14 cellular contexts compared by ENCODE assay signal in the genomic region with DNA sequence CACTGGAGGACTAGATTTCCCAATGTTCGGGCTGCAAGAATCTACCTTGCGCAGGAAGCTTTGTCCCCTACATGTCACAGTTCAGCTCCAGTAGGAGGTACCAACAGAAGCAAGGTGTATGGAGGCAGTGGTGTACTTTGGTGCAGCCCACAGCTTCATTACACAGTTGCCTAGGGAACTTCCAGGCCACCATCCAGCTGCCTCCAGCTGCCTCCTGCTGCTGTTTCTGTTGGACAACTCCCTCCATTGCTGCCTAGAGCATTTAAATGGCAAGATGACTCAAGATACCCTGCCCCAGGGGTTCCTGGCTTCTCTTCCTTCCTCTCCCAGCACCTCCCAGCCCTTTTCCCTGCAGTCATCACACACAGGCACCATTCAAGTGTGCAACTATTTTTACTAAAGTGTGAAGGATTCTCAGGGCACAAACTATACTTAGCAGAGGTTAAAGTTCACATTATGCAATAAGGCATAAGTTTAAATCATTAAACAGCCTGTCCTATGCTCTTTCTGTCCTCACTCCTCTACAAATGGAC. TPM values are rescaled to one million over a fixed set of nuclear protein-coding genes. Genes with fewer than 3 reads are reported as not detected.
A peak's percentile ranks its signal among the peaks of the same experiment; 100 is the strongest.
DNase-seq lines count a peak whose midpoint lies in the region; ATAC-seq, FAIRE-seq and TF ChIP-seq lines count a peak whose summit lies in the region.
"Had no signal": no experiment of that assay in that cellular context is flagged by ENCODE, and none has a peak within 500 bp of the region (broad histone marks: within the 10 kb centered on the region; RNA-seq: fewer than 3 reads in every experiment).

No MANE protein-coding gene starts in this region.

- ATAC-seq in pancreas = peak; percentile 39 to 63 (median 46)
- ATAC-seq in natural killer cell = no peak
- ATAC-seq: T-helper 17 cell had no signal

- H3K4me1 ChIP-seq in GM23248 (ENCODE audit: insufficient read depth) (no peaks in the 10 kb centered on the region), PC-9 (replicated peaks; ENCODE audit: insufficient read depth) (peaks cover 62% of the 10 kb centered on the region), pancreas (peaks cover 21 to 49% (median 36%) of the 10 kb centered on the region in 3 donors), stomach (peaks cover 0 to 17% (median 3%) of the 10 kb centered on the region in 4 donors)

- H3K27ac Mint-ChIP-seq in natural killer cell = no peak overlapping the region
- H3K27ac Mint-ChIP-seq: immature natural killer cell, T-helper 17 cell had no signal

- H3K4me2 ChIP-seq in GM23248 (ENCODE audit: unreplicated experiment) (no peak overlapping the region), PC-9 (peak overlapping the region; percentile 32)

- BruUV-seq in PC-9 (replicated peaks; lab: Mats Ljungman, UMichigan) = no TSS peak

- no peaks in the 10 kb centered on the region for H3K9me2 ChIP-seq in GM23248 (ENCODE audit: insufficient read depth)
- no peaks in the 10 kb centered on the region for H3K9me2 ChIP-seq in PC-9 (ENCODE audit: insufficient read depth)

- H3K36me3 ChIP-seq in GM23248 (ENCODE audit: low read depth) (no peaks in the 10 kb centered on the region), PC-9 (ENCODE audit: low read depth) (no peaks in the 10 kb centered on the region), pancreas (no peaks in the 10 kb centered on the region), stomach (no peaks in the 10 kb centered on the region)

- TF ChIP-seq POLR2A in stomach (IDR thresholded peaks at IDR 0.05) = no peak

- DNase-seq in GM23248 (peak; percentile 12), PC-9 (peak; percentile 32 to 89), fibroblast of the conjunctiva (ENCODE audit: low read depth) (peak; percentile 62), pancreas (peak in 2 of 6 donors; percentile 22 to 37), natural killer cell (no peak), NCI-H1436 treated with DMSO at 0.1 percent for 48 hours (lab: John Stamatoyannopoulos, UW) (no peak), SKM-1 treated with dmso at 0.1 percent for 144 hours (lab: John Stamatoyannopoulos, UW; ENCODE audit: unreplicated experiment) (no peak), stomach (no peak)
- DNase-seq: activated T-cell treated with anti-CD3 and anti-CD28 coated beads for 4 hours, DMS53, immature natural killer cell, T-helper 17 cell had no signal

- FAIRE-seq in pancreas (lab: Jason Lieb, UNC) = no peak
- FAIRE-seq: colon had no signal

- POLR2A ChIA-PET in PC-9 (lab: Charles Lee; ENCODE audit: unreplicated experiment) = no interaction called here

- H4K20me1 ChIP-seq in GM23248 (ENCODE audit: insufficient read depth) = no peaks in the 10 kb centered on the region
- H4K20me1 ChIP-seq in PC-9 (ENCODE audit: insufficient read depth) = no peaks in the 10 kb centered on the region

- H3K4me3 ChIP-seq in GM23248 (no peak overlapping the region), PC-9 (no peak overlapping the region), pancreas (no peak overlapping the region), stomach (no peak overlapping the region)

- no peaks in the 10 kb centered on the region for H3F3A ChIP-seq in GM23248 (ENCODE audit: insufficient read depth)
- H3F3A ChIP-seq in PC-9 (ENCODE audit: insufficient read depth, low read depth) = peaks cover 37% of the 10 kb centered on the region

- CTCF ChIA-PET in PC-9 (lab: Charles Lee) = no interaction called here

- H3K27me3 Mint-ChIP-seq in natural killer cell (ENCODE audit: low read depth in 2 of 2) = peaks cover 13 to 33% of the 10 kb centered on the region in 2 donors

- H3K4me3 Mint-ChIP-seq in natural killer cell = no peak overlapping the region
- H3K4me3 Mint-ChIP-seq: H9, immature natural killer cell, T-helper 17 cell had no signal

- intact Hi-C loops in PC-9 (cut with micrococcal nuclease; ENCODE audit: unreplicated experiment) (no loop called here), pancreas (cut with DNase I) (no loop called here), natural killer cell (cut with micrococcal nuclease) (no loop called here), stomach (cut with DNase I; ENCODE audit: low total_unique reads) (no loop called here)

- H2AFZ ChIP-seq in GM23248 = no peak overlapping the region
- peak overlapping the region; percentile 0; the same call in 1 of the 2 replicates for H2AFZ ChIP-seq in PC-9

- H3K27me3 ChIP-seq in GM23248 (replicated peaks; ENCODE audit: insufficient read depth) (no peaks in the 10 kb centered on the region), PC-9 (ENCODE audit: insufficient read depth, low read depth) (no peaks in the 10 kb centered on the region), pancreas (no peaks in the 10 kb centered on the region), stomach (no peaks in the 10 kb centered on the region)

- in situ Hi-C loops in GM23248 (cut with MboI) = no loop called here

- no peak overlapping the region for H3K9ac ChIP-seq in GM23248

- no peaks in the 10 kb centered on the region for H3K79me2 ChIP-seq in GM23248 (ENCODE audit: insufficient read depth)
- H3K79me2 ChIP-seq in PC-9 (ENCODE audit: low read depth) = no peaks in the 10 kb centered on the region

- H3K4me1 Mint-ChIP-seq in natural killer cell = no peaks in the 10 kb centered on the region
- H3K4me1 Mint-ChIP-seq: immature natural killer cell had no signal

- WGBS in GM23248 (ENCODE audit: low coverage in 1 of 2, low lambda C conversion rate in 2 of 2, missing lambda C conversion rate in 2 of 2), 2 experiments = 86 to 98% methylated on average over 2 of the region's 2 CpGs
- WGBS in pancreas, 2 donors = 86 to 96% methylated on average over 2 of the region's 2 CpGs
- WGBS in stomach, 5 donors = 93 to 100% (median 96%) methylated on average over 2 of the region's 2 CpGs

- no peak for TF ChIP-seq CTCF in PC-9 (conservative IDR thresholded peaks at IDR 0.05)
- TF ChIP-seq CTCF in pancreas (IDR thresholded peaks at IDR 0.05) = no peak
- no peak for TF ChIP-seq CTCF in natural killer cell (IDR thresholded peaks at IDR 0.05)
- no peak for TF ChIP-seq CTCF in stomach (IDR thresholded peaks at IDR 0.05)

- no peaks in the 10 kb centered on the region for H3K9me3 Mint-ChIP-seq in natural killer cell
- H3K9me3 Mint-ChIP-seq: H9, immature natural killer cell had no signal

- H3K27ac ChIP-seq in GM23248 (no peak overlapping the region), PC-9 (peak overlapping the region; percentile 76), pancreas (no peak overlapping the region), stomach (no peak overlapping the region)

- H3K9me3 ChIP-seq in GM23248 (ENCODE audit: low read depth) (no peaks in the 10 kb centered on the region), PC-9 (ENCODE audit: insufficient read depth, low read depth) (no peaks in the 10 kb centered on the region), pancreas (no peaks in the 10 kb centered on the region), stomach (no peaks in the 10 kb centered on the region)

- H3K36me3 Mint-ChIP-seq in natural killer cell = no peaks in the 10 kb centered on the region

- TF ChIP-seq EP300 in stomach (IDR thresholded peaks at IDR 0.05) = no peak

RNA-seq across cellular contexts. Expression of a gene that starts 39.0 kb away (rescaled TPM):
- 50.2 and 66.4 TPM in 2 replicates for total RNA-seq in GM23248 (2014; rRNA removed; shearing (Covaris generic))
- polyA plus RNA-seq in GM23248 (2016; fragmentation: Nextera tagmentation; extraction: Ambion mirVana) = 108 and 116 TPM in 2 replicates
- 393 and 399 TPM in 2 replicates for total RNA-seq in PC-9 (2021)
- 100 to 1,000 TPM; 338 to 735 (median 584) TPM for total RNA-seq in pancreas
- 100 to 1,000 TPM; 226 to 459 TPM for polyA plus RNA-seq in pancreas
- total RNA-seq in natural killer cell = 100 to 1,000 TPM; 134 to 144 (median 140) TPM
- 100 to 1,000 TPM; 103 to 576 (median 286) TPM for total RNA-seq in stomach
- polyA plus RNA-seq in stomach = 100 to 1,000 TPM in 2 of 3 donors, 10 to 100 TPM in 1; 49.9 to 210 (median 110) TPM

Comparison
In these comparisons a context has a peak if more than half of its experiments do, and no peak if none do; other contexts are left out.
1. DNase-seq: peak in GM23248 (single experiment), PC-9 (2 of 2) and fibroblast of the conjunctiva (single experiment); none in natural killer cell (single experiment), NCI-H1436 treated with DMSO at 0.1 percent for 48 hours (single experiment), SKM-1 treated with dmso at 0.1 percent for 144 hours (single experiment) and stomach (single experiment).
2. ATAC-seq: peak in pancreas (4 of 4); none in natural killer cell (0 of 3).